ENCODE assay signal across 1 cellular context in genomic region chr22:26481112-26481693, GRCh38.
TF ChIP-seq lines count a peak whose summit lies in the region.

No MANE protein-coding gene starts in this region.

TF ChIP-seq in GM23338, 12 proteins besides CTCF, POLR2A, EP300 and RAD21:
- TF ChIP-seq, protein P1, sequence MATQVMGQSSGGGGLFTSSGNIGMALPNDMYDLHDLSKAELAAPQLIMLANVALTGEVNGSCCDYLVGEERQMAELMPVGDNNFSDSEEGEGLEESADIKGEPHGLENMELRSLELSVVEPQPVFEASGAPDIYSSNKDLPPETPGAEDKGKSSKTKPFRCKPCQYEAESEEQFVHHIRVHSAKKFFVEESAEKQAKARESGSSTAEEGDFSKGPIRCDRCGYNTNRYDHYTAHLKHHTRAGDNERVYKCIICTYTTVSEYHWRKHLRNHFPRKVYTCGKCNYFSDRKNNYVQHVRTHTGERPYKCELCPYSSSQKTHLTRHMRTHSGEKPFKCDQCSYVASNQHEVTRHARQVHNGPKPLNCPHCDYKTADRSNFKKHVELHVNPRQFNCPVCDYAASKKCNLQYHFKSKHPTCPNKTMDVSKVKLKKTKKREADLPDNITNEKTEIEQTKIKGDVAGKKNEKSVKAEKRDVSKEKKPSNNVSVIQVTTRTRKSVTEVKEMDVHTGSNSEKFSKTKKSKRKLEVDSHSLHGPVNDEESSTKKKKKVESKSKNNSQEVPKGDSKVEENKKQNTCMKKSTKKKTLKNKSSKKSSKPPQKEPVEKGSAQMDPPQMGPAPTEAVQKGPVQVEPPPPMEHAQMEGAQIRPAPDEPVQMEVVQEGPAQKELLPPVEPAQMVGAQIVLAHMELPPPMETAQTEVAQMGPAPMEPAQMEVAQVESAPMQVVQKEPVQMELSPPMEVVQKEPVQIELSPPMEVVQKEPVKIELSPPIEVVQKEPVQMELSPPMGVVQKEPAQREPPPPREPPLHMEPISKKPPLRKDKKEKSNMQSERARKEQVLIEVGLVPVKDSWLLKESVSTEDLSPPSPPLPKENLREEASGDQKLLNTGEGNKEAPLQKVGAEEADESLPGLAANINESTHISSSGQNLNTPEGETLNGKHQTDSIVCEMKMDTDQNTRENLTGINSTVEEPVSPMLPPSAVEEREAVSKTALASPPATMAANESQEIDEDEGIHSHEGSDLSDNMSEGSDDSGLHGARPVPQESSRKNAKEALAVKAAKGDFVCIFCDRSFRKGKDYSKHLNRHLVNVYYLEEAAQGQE (IDR thresholded peaks at IDR 0.05; ENCODE audit: unreplicated experiment) = no peak
- TF ChIP-seq ZNF114 (CRISPR knock-in tag; IDR thresholded peaks at IDR 0.05) (no peak), NANOG (IDR thresholded peaks at IDR 0.05; ENCODE audit: borderline replicate concordance) (no peak), ETS1 (IDR thresholded peaks at IDR 0.05) (no peak), POLR2AphosphoS5 (IDR thresholded peaks at IDR 0.05; ENCODE audit: low read depth) (no peak), EZH2phosphoT487 (IDR thresholded peaks at IDR 0.05; ENCODE audit: unreplicated experiment) (no peak), EZH2 (IDR thresholded peaks at IDR 0.05; ENCODE audit: low read depth, unreplicated experiment) (no peak), ZNF462 (CRISPR knock-in tag; IDR thresholded peaks at IDR 0.05) (no peak)
TF ChIP-seq in GM23338: peak in this region for 0.
